1 cellular context compared by ENCODE assay signal in the genomic region with DNA sequence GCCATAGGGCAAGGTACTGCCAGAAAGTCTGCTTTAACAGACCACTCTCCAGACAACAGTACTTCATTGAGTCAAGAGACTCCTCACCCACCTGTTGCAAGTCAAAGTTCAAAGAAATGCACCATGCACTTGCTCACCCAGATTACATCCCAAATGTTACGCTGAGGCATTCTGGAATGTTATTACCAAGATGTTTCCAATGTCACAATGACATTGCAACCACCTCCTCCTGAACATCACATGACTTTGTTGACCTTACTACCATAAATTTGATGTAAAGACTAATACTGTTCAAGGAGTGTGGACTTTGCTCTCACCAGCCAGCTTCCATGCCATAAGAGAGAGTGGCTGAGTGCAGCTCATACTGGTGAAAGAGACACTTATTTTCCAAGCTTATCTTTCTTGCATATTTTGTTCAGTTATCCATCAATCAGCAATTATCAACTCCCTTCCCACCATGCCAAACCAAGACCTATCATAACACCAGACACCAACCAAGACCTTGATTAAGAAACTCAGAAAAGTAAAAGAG.
TF ChIP-seq lines count a peak whose summit lies in the region.

No MANE protein-coding gene starts in this region.

TF ChIP-seq in HepG2, 621 proteins besides CTCF, POLR2A, EP300 and RAD21 (continued from another document and continues in another):
- TF ChIP-seq, protein P1, sequence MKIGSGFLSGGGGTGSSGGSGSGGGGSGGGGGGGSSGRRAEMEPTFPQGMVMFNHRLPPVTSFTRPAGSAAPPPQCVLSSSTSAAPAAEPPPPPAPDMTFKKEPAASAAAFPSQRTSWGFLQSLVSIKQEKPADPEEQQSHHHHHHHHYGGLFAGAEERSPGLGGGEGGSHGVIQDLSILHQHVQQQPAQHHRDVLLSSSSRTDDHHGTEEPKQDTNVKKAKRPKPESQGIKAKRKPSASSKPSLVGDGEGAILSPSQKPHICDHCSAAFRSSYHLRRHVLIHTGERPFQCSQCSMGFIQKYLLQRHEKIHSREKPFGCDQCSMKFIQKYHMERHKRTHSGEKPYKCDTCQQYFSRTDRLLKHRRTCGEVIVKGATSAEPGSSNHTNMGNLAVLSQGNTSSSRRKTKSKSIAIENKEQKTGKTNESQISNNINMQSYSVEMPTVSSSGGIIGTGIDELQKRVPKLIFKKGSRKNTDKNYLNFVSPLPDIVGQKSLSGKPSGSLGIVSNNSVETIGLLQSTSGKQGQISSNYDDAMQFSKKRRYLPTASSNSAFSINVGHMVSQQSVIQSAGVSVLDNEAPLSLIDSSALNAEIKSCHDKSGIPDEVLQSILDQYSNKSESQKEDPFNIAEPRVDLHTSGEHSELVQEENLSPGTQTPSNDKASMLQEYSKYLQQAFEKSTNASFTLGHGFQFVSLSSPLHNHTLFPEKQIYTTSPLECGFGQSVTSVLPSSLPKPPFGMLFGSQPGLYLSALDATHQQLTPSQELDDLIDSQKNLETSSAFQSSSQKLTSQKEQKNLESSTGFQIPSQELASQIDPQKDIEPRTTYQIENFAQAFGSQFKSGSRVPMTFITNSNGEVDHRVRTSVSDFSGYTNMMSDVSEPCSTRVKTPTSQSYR (CRISPR knock-in tag; IDR thresholded peaks at IDR 0.05; ENCODE audit: borderline replicate concordance) = peak; percentile 79; the same call in 1 of the 2 replicates
- TF ChIP-seq, protein P2, sequence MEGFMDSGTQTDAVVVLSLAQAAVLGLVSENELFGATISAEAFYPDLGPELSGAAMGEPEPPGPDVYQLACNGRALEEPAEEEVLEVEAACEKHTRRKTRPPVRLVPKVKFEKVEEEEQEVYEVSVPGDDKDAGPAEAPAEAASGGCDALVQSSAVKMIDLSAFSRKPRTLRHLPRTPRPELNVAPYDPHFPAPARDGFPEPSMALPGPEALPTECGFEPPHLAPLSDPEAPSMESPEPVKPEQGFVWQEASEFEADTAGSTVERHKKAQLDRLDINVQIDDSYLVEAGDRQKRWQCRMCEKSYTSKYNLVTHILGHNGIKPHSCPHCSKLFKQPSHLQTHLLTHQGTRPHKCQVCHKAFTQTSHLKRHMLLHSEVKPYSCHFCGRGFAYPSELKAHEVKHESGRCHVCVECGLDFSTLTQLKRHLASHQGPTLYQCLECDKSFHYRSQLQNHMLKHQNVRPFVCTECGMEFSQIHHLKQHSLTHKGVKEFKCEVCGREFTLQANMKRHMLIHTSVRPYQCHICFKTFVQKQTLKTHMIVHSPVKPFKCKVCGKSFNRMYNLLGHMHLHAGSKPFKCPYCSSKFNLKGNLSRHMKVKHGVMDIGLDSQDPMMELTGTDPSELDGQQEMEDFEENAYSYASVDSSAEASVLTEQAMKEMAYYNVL (CRISPR knock-in tag; IDR thresholded peaks at IDR 0.05; ENCODE audit: borderline replicate concordance) = peak; percentile 64; the same call in 1 of the 2 replicates
- TF ChIP-seq KLF16 (CRISPR knock-in tag; IDR thresholded peaks at IDR 0.05) (no peak), RARA (CRISPR knock-in tag; IDR thresholded peaks at IDR 0.05) (peak; percentile 81), ZNF577 (CRISPR knock-in tag; IDR thresholded peaks at IDR 0.05; ENCODE audit: borderline replicate concordance, low read depth) (no peak), PHF5A (CRISPR knock-in tag; IDR thresholded peaks at IDR 0.05; ENCODE audit: low read depth, unreplicated experiment) (peak; percentile 45), SNRNP70 (IDR thresholded peaks at IDR 0.05; ENCODE audit: low read depth, low read length) (no peak), KDM6A (CRISPR knock-in tag; IDR thresholded peaks at IDR 0.05; ENCODE audit: low read depth) (peak; percentile 83), HNRNPK (IDR thresholded peaks at IDR 0.05; ENCODE audit: low read depth, low read length, poor library complexity, severe bottlenecking) (no peak), XBP1 (CRISPR knock-in tag; IDR thresholded peaks at IDR 0.05) (no peak), ZNF121 (CRISPR knock-in tag; IDR thresholded peaks at IDR 0.05) (no peak), TEAD3 (CRISPR knock-in tag; optimal IDR thresholded peaks at IDR 0.05; ENCODE audit: borderline replicate concordance) (peak; percentile 97), ZFP62 (CRISPR knock-in tag; IDR thresholded peaks at IDR 0.05) (no peak), ZNF713 (CRISPR knock-in tag; IDR thresholded peaks at IDR 0.05) (no peak), EHMT2 (IDR thresholded peaks at IDR 0.05; ENCODE audit: borderline replicate concordance, low read depth, low read length) (peak; percentile 71; the same call in 1 of the 2 replicates), TOPORS (CRISPR knock-in tag; IDR thresholded peaks at IDR 0.05) (no peak), ZNF451 (CRISPR knock-in tag; IDR thresholded peaks at IDR 0.05) (no peak), SAFB2 (CRISPR knock-in tag; IDR thresholded peaks at IDR 0.05; ENCODE audit: borderline replicate concordance, low read depth) (no peak), AKAP8 (CRISPR knock-in tag; IDR thresholded peaks at IDR 0.05) (no peak), PHF21A (CRISPR knock-in tag; IDR thresholded peaks at IDR 0.05) (peak; percentile 39; the same call in 1 of the 2 replicates), ZNF747 (CRISPR knock-in tag; IDR thresholded peaks at IDR 0.05; ENCODE audit: borderline replicate concordance) (no peak), ZSCAN9 (CRISPR knock-in tag; IDR thresholded peaks at IDR 0.05; ENCODE audit: borderline replicate concordance) (0 out of 2 replicates have a peak, but pooled peaks have one; percentile 20), ZSCAN30 (CRISPR knock-in tag; IDR thresholded peaks at IDR 0.05) (no peak), ZNF264 (CRISPR knock-in tag; IDR thresholded peaks at IDR 0.05) (peak; percentile 77), PHB2 (IDR thresholded peaks at IDR 0.05; ENCODE audit: partially characterized antibody) (no peak), HOXA9 (CRISPR knock-in tag; IDR thresholded peaks at IDR 0.05; ENCODE audit: borderline replicate concordance) (no peak), ZMYM3 (CRISPR knock-in tag; IDR thresholded peaks at IDR 0.05) (peak; percentile 43; the same call in 1 of the 2 replicates), KAT8 (CRISPR knock-in tag; IDR thresholded peaks at IDR 0.05) (peak; percentile 62), YEATS4 (CRISPR knock-in tag; IDR thresholded peaks at IDR 0.05; ENCODE audit: borderline replicate concordance) (peak; percentile 21; the same call in 1 of the 2 replicates), TARDBP (CRISPR knock-in tag; IDR thresholded peaks at IDR 0.05) (peak; percentile 73), XRCC5 (optimal IDR thresholded peaks at IDR 0.05; ENCODE audit: low read length) (peak; percentile 53), ZNF563 (CRISPR knock-in tag; IDR thresholded peaks at IDR 0.05) (no peak), ZNF446 (CRISPR knock-in tag; IDR thresholded peaks at IDR 0.05) (no peak), KAT2B (IDR thresholded peaks at IDR 0.05; ENCODE audit: borderline replicate concordance, low read depth, low read length) (no peak), ZNF678 (CRISPR knock-in tag; IDR thresholded peaks at IDR 0.05) (no peak)
- TF ChIP-seq, protein P3, sequence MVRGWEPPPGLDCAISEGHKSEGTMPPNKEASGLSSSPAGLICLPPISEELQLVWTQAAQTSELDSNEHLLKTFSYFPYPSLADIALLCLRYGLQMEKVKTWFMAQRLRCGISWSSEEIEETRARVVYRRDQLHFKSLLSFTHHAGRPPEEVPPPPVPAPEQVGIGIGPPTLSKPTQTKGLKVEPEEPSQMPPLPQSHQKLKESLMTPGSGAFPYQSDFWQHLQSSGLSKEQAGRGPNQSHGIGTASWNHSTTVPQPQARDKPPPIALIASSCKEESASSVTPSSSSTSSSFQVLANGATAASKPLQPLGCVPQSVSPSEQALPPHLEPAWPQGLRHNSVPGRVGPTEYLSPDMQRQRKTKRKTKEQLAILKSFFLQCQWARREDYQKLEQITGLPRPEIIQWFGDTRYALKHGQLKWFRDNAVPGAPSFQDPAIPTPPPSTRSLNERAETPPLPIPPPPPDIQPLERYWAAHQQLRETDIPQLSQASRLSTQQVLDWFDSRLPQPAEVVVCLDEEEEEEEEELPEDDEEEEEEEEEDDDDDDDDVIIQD (CRISPR knock-in tag; IDR thresholded peaks at IDR 0.05; ENCODE audit: low read depth) = peak; percentile 69; the same call in 1 of the 2 replicates
- TF ChIP-seq, protein P4, sequence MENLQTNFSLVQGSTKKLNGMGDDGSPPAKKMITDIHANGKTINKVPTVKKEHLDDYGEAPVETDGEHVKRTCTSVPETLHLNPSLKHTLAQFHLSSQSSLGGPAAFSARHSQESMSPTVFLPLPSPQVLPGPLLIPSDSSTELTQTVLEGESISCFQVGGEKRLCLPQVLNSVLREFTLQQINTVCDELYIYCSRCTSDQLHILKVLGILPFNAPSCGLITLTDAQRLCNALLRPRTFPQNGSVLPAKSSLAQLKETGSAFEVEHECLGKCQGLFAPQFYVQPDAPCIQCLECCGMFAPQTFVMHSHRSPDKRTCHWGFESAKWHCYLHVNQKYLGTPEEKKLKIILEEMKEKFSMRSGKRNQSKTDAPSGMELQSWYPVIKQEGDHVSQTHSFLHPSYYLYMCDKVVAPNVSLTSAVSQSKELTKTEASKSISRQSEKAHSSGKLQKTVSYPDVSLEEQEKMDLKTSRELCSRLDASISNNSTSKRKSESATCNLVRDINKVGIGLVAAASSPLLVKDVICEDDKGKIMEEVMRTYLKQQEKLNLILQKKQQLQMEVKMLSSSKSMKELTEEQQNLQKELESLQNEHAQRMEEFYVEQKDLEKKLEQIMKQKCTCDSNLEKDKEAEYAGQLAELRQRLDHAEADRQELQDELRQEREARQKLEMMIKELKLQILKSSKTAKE (CRISPR knock-in tag; IDR thresholded peaks at IDR 0.05; ENCODE audit: borderline replicate concordance) = peak; percentile 70
- TF ChIP-seq, protein P5, sequence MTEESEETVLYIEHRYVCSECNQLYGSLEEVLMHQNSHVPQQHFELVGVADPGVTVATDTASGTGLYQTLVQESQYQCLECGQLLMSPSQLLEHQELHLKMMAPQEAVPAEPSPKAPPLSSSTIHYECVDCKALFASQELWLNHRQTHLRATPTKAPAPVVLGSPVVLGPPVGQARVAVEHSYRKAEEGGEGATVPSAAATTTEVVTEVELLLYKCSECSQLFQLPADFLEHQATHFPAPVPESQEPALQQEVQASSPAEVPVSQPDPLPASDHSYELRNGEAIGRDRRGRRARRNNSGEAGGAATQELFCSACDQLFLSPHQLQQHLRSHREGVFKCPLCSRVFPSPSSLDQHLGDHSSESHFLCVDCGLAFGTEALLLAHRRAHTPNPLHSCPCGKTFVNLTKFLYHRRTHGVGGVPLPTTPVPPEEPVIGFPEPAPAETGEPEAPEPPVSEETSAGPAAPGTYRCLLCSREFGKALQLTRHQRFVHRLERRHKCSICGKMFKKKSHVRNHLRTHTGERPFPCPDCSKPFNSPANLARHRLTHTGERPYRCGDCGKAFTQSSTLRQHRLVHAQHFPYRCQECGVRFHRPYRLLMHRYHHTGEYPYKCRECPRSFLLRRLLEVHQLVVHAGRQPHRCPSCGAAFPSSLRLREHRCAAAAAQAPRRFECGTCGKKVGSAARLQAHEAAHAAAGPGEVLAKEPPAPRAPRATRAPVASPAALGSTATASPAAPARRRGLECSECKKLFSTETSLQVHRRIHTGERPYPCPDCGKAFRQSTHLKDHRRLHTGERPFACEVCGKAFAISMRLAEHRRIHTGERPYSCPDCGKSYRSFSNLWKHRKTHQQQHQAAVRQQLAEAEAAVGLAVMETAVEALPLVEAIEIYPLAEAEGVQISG (CRISPR knock-in tag; IDR thresholded peaks at IDR 0.05) = 0 out of 2 replicates have a peak, but pooled peaks have one; percentile 28
- TF ChIP-seq, protein P6, sequence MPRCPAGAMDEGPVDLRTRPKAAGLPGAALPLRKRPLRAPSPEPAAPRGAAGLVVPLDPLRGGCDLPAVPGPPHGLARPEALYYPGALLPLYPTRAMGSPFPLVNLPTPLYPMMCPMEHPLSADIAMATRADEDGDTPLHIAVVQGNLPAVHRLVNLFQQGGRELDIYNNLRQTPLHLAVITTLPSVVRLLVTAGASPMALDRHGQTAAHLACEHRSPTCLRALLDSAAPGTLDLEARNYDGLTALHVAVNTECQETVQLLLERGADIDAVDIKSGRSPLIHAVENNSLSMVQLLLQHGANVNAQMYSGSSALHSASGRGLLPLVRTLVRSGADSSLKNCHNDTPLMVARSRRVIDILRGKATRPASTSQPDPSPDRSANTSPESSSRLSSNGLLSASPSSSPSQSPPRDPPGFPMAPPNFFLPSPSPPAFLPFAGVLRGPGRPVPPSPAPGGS (CRISPR knock-in tag; IDR thresholded peaks at IDR 0.05) = no peak
- TF ChIP-seq, protein P7, sequence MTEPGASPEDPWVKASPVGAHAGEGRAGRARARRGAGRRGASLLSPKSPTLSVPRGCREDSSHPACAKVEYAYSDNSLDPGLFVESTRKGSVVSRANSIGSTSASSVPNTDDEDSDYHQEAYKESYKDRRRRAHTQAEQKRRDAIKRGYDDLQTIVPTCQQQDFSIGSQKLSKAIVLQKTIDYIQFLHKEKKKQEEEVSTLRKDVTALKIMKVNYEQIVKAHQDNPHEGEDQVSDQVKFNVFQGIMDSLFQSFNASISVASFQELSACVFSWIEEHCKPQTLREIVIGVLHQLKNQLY (CRISPR knock-in tag; IDR thresholded peaks at IDR 0.05) = peak; percentile 93
- TF ChIP-seq, protein P8, sequence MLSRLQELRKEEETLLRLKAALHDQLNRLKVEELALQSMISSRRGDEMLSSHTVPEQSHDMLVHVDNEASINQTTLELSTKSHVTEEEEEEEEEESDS (CRISPR knock-in tag; IDR thresholded peaks at IDR 0.05; ENCODE audit: borderline replicate concordance) = no peak
- TF ChIP-seq, protein P9, sequence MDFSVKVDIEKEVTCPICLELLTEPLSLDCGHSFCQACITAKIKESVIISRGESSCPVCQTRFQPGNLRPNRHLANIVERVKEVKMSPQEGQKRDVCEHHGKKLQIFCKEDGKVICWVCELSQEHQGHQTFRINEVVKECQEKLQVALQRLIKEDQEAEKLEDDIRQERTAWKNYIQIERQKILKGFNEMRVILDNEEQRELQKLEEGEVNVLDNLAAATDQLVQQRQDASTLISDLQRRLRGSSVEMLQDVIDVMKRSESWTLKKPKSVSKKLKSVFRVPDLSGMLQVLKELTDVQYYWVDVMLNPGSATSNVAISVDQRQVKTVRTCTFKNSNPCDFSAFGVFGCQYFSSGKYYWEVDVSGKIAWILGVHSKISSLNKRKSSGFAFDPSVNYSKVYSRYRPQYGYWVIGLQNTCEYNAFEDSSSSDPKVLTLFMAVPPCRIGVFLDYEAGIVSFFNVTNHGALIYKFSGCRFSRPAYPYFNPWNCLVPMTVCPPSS (IDR thresholded peaks at IDR 0.05) = no peak
